ENCODE assay signal across 16 cellular contexts in the genomic region with DNA sequence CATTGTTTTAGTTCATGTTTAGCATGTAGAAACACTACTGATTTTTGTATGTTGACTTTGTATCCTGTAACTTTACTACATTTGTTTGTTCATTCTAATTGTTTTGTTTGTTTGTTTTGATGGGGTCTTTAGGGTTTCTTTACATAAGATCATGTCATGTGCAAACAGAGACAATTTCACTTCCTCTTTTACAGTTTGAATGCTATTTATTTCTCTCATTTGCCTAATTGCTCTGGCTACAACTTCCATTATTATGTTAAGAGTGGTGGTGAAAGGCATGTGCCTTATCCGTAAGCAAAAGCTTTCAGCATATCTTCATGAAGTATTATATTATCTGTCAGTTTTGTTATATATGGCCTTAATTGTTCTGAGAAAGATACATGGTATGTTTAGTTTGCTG.
A peak's percentile ranks its signal among the peaks of the same experiment; 100 is the strongest.
DNase-seq lines count a peak whose midpoint lies in the region; ATAC-seq and TF ChIP-seq lines count a peak whose summit lies in the region.
"Had no signal": no experiment of that assay in that cellular context is flagged by ENCODE, and none has a peak within 500 bp of the region (broad histone marks: within the 10 kb centered on the region; RNA-seq: fewer than 3 reads in every experiment).

No MANE protein-coding gene starts in this region.

- H3K36me3 Mint-ChIP-seq in neural progenitor cell, result no peaks in the 10 kb centered on the region
- no peaks in the 10 kb centered on the region for H3K36me3 Mint-ChIP-seq in stimulated activated naive B cell treated with anti-CD40 and anti-IgM and Interleukin-4, amounts not matched to agents 10 μg/mL and 1 μg/mL and 100 μg/mL, for 72 hours

- H3K27ac ChIP-seq in MM.1S (ENCODE audit: low read length) (no peak overlapping the region), neural progenitor cell (no peak overlapping the region), foreskin keratinocyte (no peak overlapping the region)
- H3K27ac ChIP-seq: right atrium auricular region had no signal

- H3K9ac ChIP-seq in MM.1S (ENCODE audit: low read length) (no peak overlapping the region), neural progenitor cell (no peak overlapping the region)

- no peak overlapping the region for H3K4me3 ChIP-seq in MM.1S (ENCODE audit: low read length)
- no peak overlapping the region for H3K4me3 ChIP-seq in neural progenitor cell
- H3K4me3 ChIP-seq: HAP-1, right atrium auricular region had no signal

- H3K27me3 Mint-ChIP-seq in neural progenitor cell (ENCODE audit: insufficient read depth, low read depth), result peaks cover 2% of the 10 kb centered on the region
- H3K27me3 Mint-ChIP-seq in stimulated activated naive B cell treated with anti-CD40 and anti-IgM and Interleukin-4, amounts not matched to agents 10 μg/mL and 1 μg/mL and 100 μg/mL, for 72 hours, result no peaks in the 10 kb centered on the region

- peak; percentile 45 for DNase-seq in NOMO-1 treated with DMSO at 0.1 percent for 48 hours (lab: John Stamatoyannopoulos, UW; ENCODE audit: unreplicated experiment)
- no peak for DNase-seq in NOMO-1 treated with dmso at 0.1 percent for 144 hours (lab: John Stamatoyannopoulos, UW; ENCODE audit: unreplicated experiment)
- DNase-seq in MM.1S, result peak; percentile 30
- no peak for DNase-seq in neural progenitor cell (ENCODE audit: low spot score)
- no peak for DNase-seq in NCI-H2081 (lab: John Stamatoyannopoulos, UW)
- no peak for DNase-seq in stimulated activated naive B cell treated with anti-CD40 and anti-IgM and Interleukin-4, amounts not matched to agents 10 μg/mL and 1 μg/mL and 100 μg/mL, for 72 hours
- DNase-seq in foreskin keratinocyte, result no peak
- DNase-seq: activated CD8-positive, alpha-beta memory T cell treated with anti-CD3 and anti-CD28 coated beads for 24 hours; cortex of kidney; NCI-H1694 treated with DMSO at 0.1 percent for 48 hours; substantia nigra had no signal

- no peak overlapping the region for H3K27ac Mint-ChIP-seq in neural progenitor cell
- no peak overlapping the region for H3K27ac Mint-ChIP-seq in stimulated activated naive B cell treated with anti-CD40 and anti-IgM and Interleukin-4, amounts not matched to agents 10 μg/mL and 1 μg/mL and 100 μg/mL, for 72 hours

- H3K4me1 Mint-ChIP-seq in neural progenitor cell, result no peaks in the 10 kb centered on the region
- no peaks in the 10 kb centered on the region for H3K4me1 Mint-ChIP-seq in stimulated activated naive B cell treated with anti-CD40 and anti-IgM and Interleukin-4, amounts not matched to agents 10 μg/mL and 1 μg/mL and 100 μg/mL, for 72 hours

- H3K9me2 ChIP-seq in MM.1S (replicated peaks; ENCODE audit: insufficient read depth, low read length), result no peaks in the 10 kb centered on the region

- no peaks in the 10 kb centered on the region for H3F3A ChIP-seq in MM.1S (ENCODE audit: insufficient read depth, low read length)
- no peaks in the 10 kb centered on the region for H3F3A ChIP-seq in neural progenitor cell (ENCODE audit: low read depth)

- H3K4me1 ChIP-seq in MM.1S (ENCODE audit: low read length) (peaks cover 10% of the 10 kb centered on the region), neural progenitor cell (no peaks in the 10 kb centered on the region), foreskin keratinocyte (no peaks in the 10 kb centered on the region)
- H3K4me1 ChIP-seq: Caco-2, right atrium auricular region had no signal

- H3K27me3 ChIP-seq in MM.1S (replicated peaks; ENCODE audit: insufficient read depth, low read length) (no peaks in the 10 kb centered on the region), neural progenitor cell (no peaks in the 10 kb centered on the region), foreskin keratinocyte (no peaks in the 10 kb centered on the region)
- H3K27me3 ChIP-seq: right atrium auricular region had no signal

- H3K36me3 ChIP-seq in MM.1S (replicated peaks; ENCODE audit: insufficient read depth, low read length) (no peaks in the 10 kb centered on the region), neural progenitor cell (no peaks in the 10 kb centered on the region)
- H3K36me3 ChIP-seq: HAP-1, right atrium auricular region had no signal

- peaks cover 3% of the 10 kb centered on the region for H3K9me3 Mint-ChIP-seq in neural progenitor cell
- peaks cover 4 to 5% of the 10 kb centered on the region in 2 donors for H3K9me3 Mint-ChIP-seq in stimulated activated naive B cell treated with anti-CD40 and anti-IgM and Interleukin-4, amounts not matched to agents 10 μg/mL and 1 μg/mL and 100 μg/mL, for 72 hours

- H4K20me1 ChIP-seq in MM.1S (ENCODE audit: insufficient read depth, low read length) (no peaks in the 10 kb centered on the region), neural progenitor cell (ENCODE audit: low read depth) (no peaks in the 10 kb centered on the region)

- H2AFZ ChIP-seq in MM.1S (ENCODE audit: low read length) (no peak overlapping the region), neural progenitor cell (replicated peaks) (peak overlapping the region; percentile 26)

- ATAC-seq in HG02623 (IDR thresholded peaks at IDR 0.05; ENCODE audit: unreplicated experiment) (peak; percentile 96), foreskin keratinocyte (no peak)
- ATAC-seq in stimulated activated naive B cell treated with anti-CD40 and anti-IgM and Interleukin-4, amounts not matched to agents 10 μg/mL and 1 μg/mL and 100 μg/mL, for 72 hours (replicated peaks), result no peak
- ATAC-seq: Panc1 had no signal

- H3K9me3 ChIP-seq in MM.1S (replicated peaks; ENCODE audit: insufficient read depth, low read length) (no peaks in the 10 kb centered on the region), neural progenitor cell (ENCODE audit: low read depth) (no peaks in the 10 kb centered on the region)
- H3K9me3 ChIP-seq: Caco-2, HAP-1, right atrium auricular region had no signal

- TF ChIP-seq CTCF in MM.1S (IDR thresholded peaks at IDR 0.05; ENCODE audit: low read length), result no peak
- TF ChIP-seq CTCF in neural progenitor cell (IDR thresholded peaks at IDR 0.05), result no peak
- no peak for TF ChIP-seq CTCF in foreskin keratinocyte (conservative IDR thresholded peaks at IDR 0.05)

- H3K4me3 Mint-ChIP-seq in neural progenitor cell, result no peak overlapping the region
- no peak overlapping the region for H3K4me3 Mint-ChIP-seq in stimulated activated naive B cell treated with anti-CD40 and anti-IgM and Interleukin-4, amounts not matched to agents 10 μg/mL and 1 μg/mL and 100 μg/mL, for 72 hours

- H3K79me2 ChIP-seq in MM.1S (ENCODE audit: low read length) (no peaks in the 10 kb centered on the region), neural progenitor cell (ENCODE audit: low read depth) (no peaks in the 10 kb centered on the region)

- H3K4me2 ChIP-seq in MM.1S (ENCODE audit: low read depth, low read length) (peak overlapping the region; percentile 8; the same call in 1 of the 2 replicates), neural progenitor cell (no peak overlapping the region)

Comparison
In these comparisons a context has a peak if more than half of its experiments do, and no peak if none do; other contexts are left out.
1. DNase-seq: peak in NOMO-1 treated with DMSO at 0.1 percent for 48 hours (single experiment) and MM.1S (single experiment); none in NOMO-1 treated with dmso at 0.1 percent for 144 hours (single experiment), neural progenitor cell (single experiment), NCI-H2081 (0 of 2), stimulated activated naive B cell treated with anti-CD40 and anti-IgM and Interleukin-4, amounts not matched to agents 10 μg/mL and 1 μg/mL and 100 μg/mL, for 72 hours (single experiment) and foreskin keratinocyte (0 of 2).